Comparison of ENCODE assay signal across 8 cellular contexts in the genomic region with DNA sequence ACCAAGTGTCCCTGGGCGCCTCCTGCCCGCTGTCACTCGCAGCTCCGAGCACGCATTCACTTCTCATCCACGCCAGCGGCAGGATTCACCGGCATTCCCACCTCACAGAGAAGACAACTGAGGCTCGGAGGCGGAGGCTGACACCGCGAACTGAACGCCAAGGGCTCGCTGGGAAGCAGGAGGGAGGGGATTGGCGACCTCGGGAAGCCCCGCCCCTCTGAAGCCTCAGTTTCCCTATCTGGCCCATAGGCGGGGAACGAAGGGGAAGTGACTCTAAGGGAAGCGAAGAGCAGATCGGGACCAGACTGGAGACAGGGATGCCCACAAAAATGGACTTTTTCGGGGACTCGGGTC. TPM values are rescaled to one million over a fixed set of nuclear protein-coding genes. Genes with fewer than 3 reads are reported as not detected.
DNase-seq lines count a peak whose midpoint lies in the region; ATAC-seq and TF ChIP-seq lines count a peak whose summit lies in the region.

No MANE protein-coding gene starts in this region.

- H3K9me3 ChIP-seq in AG04450 (ENCODE audit: control insufficient read depth, insufficient read depth, low read length) = peaks cover 4% of the 10 kb centered on the region; the same call in 1 of the 2 replicates
- H3K9me3 ChIP-seq in subcutaneous abdominal adipose tissue (ENCODE audit: control insufficient read depth in 5 of 5, low read length in 5 of 5) = no peaks in the 10 kb centered on the region

- ATAC-seq in HG02852 (IDR thresholded peaks at IDR 0.05; ENCODE audit: unreplicated experiment) (peak; percentile 1), HG02938 (IDR thresholded peaks at IDR 0.05; ENCODE audit: unreplicated experiment) (no peak)

- H3K9me3 Mint-ChIP-seq in brain = peaks cover 0 to 7% (median 0%) of the 10 kb centered on the region in 5 experiments

- no peak for DNase-seq in AG04450 (ENCODE audit: low read depth, low spot score)
- DNase-seq in kidney glomerular epithelial cell (lab: John Stamatoyannopoulos, UW) = peak; percentile 30
- DNase-seq in activated gamma-delta T cell (lab: John Stamatoyannopoulos, UW) = no peak
- no peak for DNase-seq in stimulated activated CD4-positive, alpha-beta T cell treated with anti-CD3 and anti-CD28 coated beads, Interleukin-4, amount 100 ng/mL, for 1 hour

- H3K27ac ChIP-seq in AG04450 (ENCODE audit: low read depth, low read length) (peak overlapping the region; percentile 39), subcutaneous abdominal adipose tissue (ENCODE audit: low read depth, low read length) (peak overlapping the region; percentile 79)

- peaks cover 44% of the 10 kb centered on the region for H3K4me1 Mint-ChIP-seq in brain

- peaks cover 4% of the 10 kb centered on the region for H3K36me3 Mint-ChIP-seq in brain

- H3K36me3 ChIP-seq in subcutaneous abdominal adipose tissue (ENCODE audit: control insufficient read depth in 5 of 5, insufficient read depth in 5 of 5, low read length in 5 of 5) = peaks cover 0 to 11% (median 5%) of the 10 kb centered on the region in 5 donors

- POLR2A ChIA-PET in AG04450 (lab: Yijun Ruan, JAX) = interaction anchor here (0.7 kb wide), 1 partner anchor 10 kb away, joined by 3 read pairs; no protein-coding TSS in a partner anchor

- H3K27ac Mint-ChIP-seq in brain = peak overlapping the region; percentile 93 to 100 (median 99)

- peak overlapping the region; percentile 85 to 98 (median 91) for H3K4me3 Mint-ChIP-seq in brain

- peak overlapping the region; percentile 57 to 99 (median 89) for H3K9ac ChIP-seq in subcutaneous abdominal adipose tissue (ENCODE audit: low read length in 5 of 5)

- peaks cover 3 to 20% (median 19%) of the 10 kb centered on the region in 5 donors for H3K4me1 ChIP-seq in subcutaneous abdominal adipose tissue (ENCODE audit: control insufficient read depth in 5 of 5, insufficient read depth in 5 of 5, low read length in 5 of 5)

- H3K27me3 ChIP-seq in AG04450 (ENCODE audit: control insufficient read depth, insufficient read depth, low read length) = no peaks in the 10 kb centered on the region
- H3K27me3 ChIP-seq in subcutaneous abdominal adipose tissue (ENCODE audit: control insufficient read depth in 5 of 5, insufficient read depth in 4 of 5, low read length in 5 of 5) = no peaks in the 10 kb centered on the region

- H3K4me3 ChIP-seq in AG04450 (ENCODE audit: low read depth, low read length) (peak overlapping the region; percentile 96), subcutaneous abdominal adipose tissue (ENCODE audit: low read depth in 1 of 5, low read length in 5 of 5) (peak overlapping the region; percentile 86 to 98 (median 95))

- H3K27me3 Mint-ChIP-seq in brain = peaks cover 15% of the 10 kb centered on the region

- TF ChIP-seq CTCF in AG04450 (IDR thresholded peaks at IDR 0.05; ENCODE audit: low read depth, low read length) = no peak
- no peak for TF ChIP-seq CTCF in brain (conservative IDR thresholded peaks at IDR 0.05)

- CTCF ChIA-PET in AG04450 (lab: Charles Lee) = no interaction called here

RNA-seq across cellular contexts. Expression of a gene that starts 0.3 kb away (rescaled TPM):
- polyA plus RNA-seq in AG04450 (2011; rRNA removed) (25.2 and 39.3 TPM in 2 replicates), brain (ENCODE audit: insufficient read depth, low read depth, low replicate concordance) (120 TPM)
- polyA minus RNA-seq in AG04450 (2011; rRNA and poly(A)+ RNA removed) = 8.0 and 8.5 TPM in 2 replicates

RNA-seq across cellular contexts. Expression of a gene that starts 0.8 kb away (rescaled TPM):
- polyA plus RNA-seq in AG04450 (2011; rRNA removed) (4.9 and 7.0 TPM in 2 replicates), brain (ENCODE audit: insufficient read depth, low read depth, low replicate concordance) (51.7 TPM)
- 2.3 and 2.4 TPM in 2 replicates for polyA minus RNA-seq in AG04450 (2011; rRNA and poly(A)+ RNA removed)

RNA-seq across cellular contexts. Expression of a gene that starts 10.0 kb away (rescaled TPM):
- polyA plus RNA-seq in AG04450 (2011; rRNA removed) = 478 and 743 TPM in 2 replicates
- 228 and 256 TPM in 2 replicates for polyA minus RNA-seq in AG04450 (2011; rRNA and poly(A)+ RNA removed)
- 2,480 TPM for polyA plus RNA-seq in brain (ENCODE audit: insufficient read depth, low read depth, low replicate concordance)

RNA-seq across cellular contexts. Expression of a gene that starts 39.9 kb away (rescaled TPM):
- 37.8 and 48.6 TPM in 2 replicates for polyA plus RNA-seq in AG04450 (2011; rRNA removed)
- 34.4 and 54.3 TPM in 2 replicates for polyA minus RNA-seq in AG04450 (2011; rRNA and poly(A)+ RNA removed)
- 108 TPM for polyA plus RNA-seq in brain (ENCODE audit: insufficient read depth, low read depth, low replicate concordance)

RNA-seq across cellular contexts. Expression of a gene that starts 40.4 kb away (rescaled TPM):
- not detected in 2 replicates for polyA plus RNA-seq in AG04450 (2011; rRNA removed)
- polyA minus RNA-seq in AG04450 (2011; rRNA and poly(A)+ RNA removed) = not detected in 2 replicates
- polyA plus RNA-seq in brain (ENCODE audit: insufficient read depth, low read depth, low replicate concordance) = not detected
